Comparison of ENCODE assay signal across 20 cellular contexts in the genomic region with DNA sequence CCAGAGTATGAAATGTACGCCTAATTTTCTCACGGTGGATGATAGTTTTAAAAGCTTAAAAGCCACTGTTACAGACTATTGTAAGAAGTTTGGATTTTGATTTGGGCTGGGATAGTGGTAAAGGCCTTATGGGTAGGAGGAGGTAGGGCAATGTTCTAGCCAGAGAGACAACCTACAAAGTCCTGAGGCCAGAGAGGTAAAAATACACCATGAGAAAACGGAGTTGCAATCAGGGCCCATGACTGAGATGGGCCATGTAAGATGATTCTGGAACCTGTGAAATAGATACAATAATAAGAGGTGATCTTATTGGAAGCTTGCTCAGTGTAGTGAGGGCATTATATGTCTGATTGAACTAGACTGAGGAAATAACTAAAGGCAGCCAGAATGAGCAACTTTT.
DNase-seq lines count a peak whose midpoint lies in the region; ATAC-seq and TF ChIP-seq lines count a peak whose summit lies in the region.
"Had no signal": no experiment of that assay in that cellular context is flagged by ENCODE, and none has a peak within 500 bp of the region (broad histone marks: within the 10 kb centered on the region; RNA-seq: fewer than 3 reads in every experiment).

No MANE protein-coding gene starts in this region.

- peak overlapping the region; percentile 21 for H3K9ac ChIP-seq in smooth muscle cell (ENCODE audit: low read depth)
- H3K9ac ChIP-seq: parathyroid adenoma had no signal

- H3K4me1 ChIP-seq in gastroesophageal sphincter (peaks cover 0 to 24% (median 0%) of the 10 kb centered on the region in 3 donors), smooth muscle cell (ENCODE audit: low read depth) (peaks cover 18% of the 10 kb centered on the region)
- H3K4me1 ChIP-seq: parathyroid adenoma had no signal

- ATAC-seq in activated naive CD4-positive, alpha-beta T cell treated with anti-CD3 and anti-CD28 coated beads, Interleukin-2, amount 50 U/mL, for 72 hours: no peak
- ATAC-seq in SK-N-SH treated with all-trans-retinoic acid at 6 μM for 48 hours: peak; percentile 27; the same call in 2 of the 3 replicates
- ATAC-seq in gastroesophageal sphincter: no peak

- peak overlapping the region in 3 of 4 donors; percentile 8 to 46 (median 36) for H3K27ac ChIP-seq in gastroesophageal sphincter
- peak overlapping the region; percentile 90 for H3K27ac ChIP-seq in smooth muscle cell (ENCODE audit: low read depth)
- H3K27ac ChIP-seq: parathyroid adenoma had no signal

- no peaks in the 10 kb centered on the region for H3K9me3 Mint-ChIP-seq in activated naive CD4-positive, alpha-beta T cell treated with anti-CD3 and anti-CD28 coated beads, Interleukin-2, amount 50 U/mL, for 72 hours
- H3K9me3 Mint-ChIP-seq: HFFc6 had no signal

- TF ChIP-seq CTCF in gastroesophageal sphincter (IDR thresholded peaks at IDR 0.05): no peak
- no peak for TF ChIP-seq CTCF in smooth muscle cell (IDR thresholded peaks at IDR 0.05; ENCODE audit: borderline replicate concordance, insufficient read depth, poor library complexity, severe bottlenecking)

- no peaks in the 10 kb centered on the region for H4K20me1 ChIP-seq in smooth muscle cell (ENCODE audit: low read depth)

- no peak overlapping the region for H2AFZ ChIP-seq in smooth muscle cell (ENCODE audit: low read depth)
- H2AFZ ChIP-seq: parathyroid adenoma had no signal

- peaks cover 0 to 13% of the 10 kb centered on the region in 2 donors for H3K36me3 Mint-ChIP-seq in activated naive CD4-positive, alpha-beta T cell treated with anti-CD3 and anti-CD28 coated beads, Interleukin-2, amount 50 U/mL, for 72 hours
- H3K36me3 Mint-ChIP-seq: natural killer cell treated with Interleukin-12 subunit alpha and Interleukin-12 subunit beta and Interleukin-15 and Interleukin-18, amount 100 ng/mL, for 72 hours had no signal

- no peak for TF ChIP-seq EP300 in gastroesophageal sphincter (IDR thresholded peaks at IDR 0.05)

- no peak for TF ChIP-seq POLR2A in gastroesophageal sphincter (IDR thresholded peaks at IDR 0.05)

- H3F3A ChIP-seq in smooth muscle cell (ENCODE audit: low read depth): peaks cover 10% of the 10 kb centered on the region

- H3K9me3 ChIP-seq in gastroesophageal sphincter (no peaks in the 10 kb centered on the region), smooth muscle cell (replicated peaks; ENCODE audit: low read depth) (no peaks in the 10 kb centered on the region)
- H3K9me3 ChIP-seq: BE2C, tibial artery had no signal

- H3K27ac Mint-ChIP-seq in activated naive CD4-positive, alpha-beta T cell treated with anti-CD3 and anti-CD28 coated beads, Interleukin-2, amount 50 U/mL, for 72 hours: peak overlapping the region; percentile 12 to 36
- H3K27ac Mint-ChIP-seq: HFFc6; natural killer cell treated with Interleukin-12 subunit alpha and Interleukin-12 subunit beta and Interleukin-15 and Interleukin-18, amount 100 ng/mL, for 72 hours had no signal

- H3K4me3 ChIP-seq in gastroesophageal sphincter (no peak overlapping the region), smooth muscle cell (no peak overlapping the region)
- H3K4me3 ChIP-seq: tibial artery had no signal

- H3K4me2 ChIP-seq in smooth muscle cell: no peak overlapping the region

- WGBS in gastroesophageal sphincter (ENCODE audit: low coverage in 1 of 2), 2 donors: 82 to 92% methylated on average over 3 of the region's 3 CpGs
- 99% methylated on average over 3 of the region's 3 CpGs for WGBS in smooth muscle cell (ENCODE audit: low lambda C conversion rate)

- H3K36me3 ChIP-seq in gastroesophageal sphincter (no peaks in the 10 kb centered on the region), smooth muscle cell (ENCODE audit: low read depth) (no peaks in the 10 kb centered on the region)
- H3K36me3 ChIP-seq: BE2C, tibial artery had no signal

- peaks cover 10% of the 10 kb centered on the region for H3K79me2 ChIP-seq in smooth muscle cell (ENCODE audit: low read depth)
- H3K79me2 ChIP-seq: parathyroid adenoma had no signal

- DNase-seq in activated naive CD4-positive, alpha-beta T cell treated with anti-CD3 and anti-CD28 coated beads, Interleukin-2, amount 50 U/mL, for 72 hours (ENCODE audit: low spot score in 2 of 2): no peak
- no peak for DNase-seq in activated naive CD4-positive, alpha-beta T cell treated with Interleukin-2 at 50 U/mL for 16 hours
- DNase-seq in smooth muscle cell (lab: John Stamatoyannopoulos, UW; ENCODE audit: unreplicated experiment) (no peak), NCI-H1092 (lab: John Stamatoyannopoulos, UW) (no peak), dermis blood vessel endothelial cell (no peak), NCI-H2227 (lab: John Stamatoyannopoulos, UW; ENCODE audit: unreplicated experiment) (no peak)
- DNase-seq: activated CD4-positive, CD25-positive, alpha-beta regulatory T cell treated with anti-CD3 and anti-CD28 coated beads, Interleukin-2, amount 50 U/mL, for 72 hours; activated naive CD4-positive, alpha-beta T cell treated with anti-CD3 and anti-CD28 coated beads, Interleukin-2, amount 50 U/mL, for 16 hours; glutamatergic neuron; Karpas-422; NCI-H187 treated with DMSO at 0.1 percent for 48 hours; NCI-H2227 treated with DMSO at 0.1 percent for 48 hours; stimulated activated naive CD4-positive, alpha-beta T cell; tibial artery had no signal

- no peaks in the 10 kb centered on the region for H3K27me3 ChIP-seq in gastroesophageal sphincter
- no peaks in the 10 kb centered on the region for H3K27me3 ChIP-seq in smooth muscle cell (ENCODE audit: low read depth)
- H3K27me3 ChIP-seq: BE2C, tibial artery had no signal

TF ChIP-seq in SK-N-SH treated with all-trans-retinoic acid at 6 μM for 48 hours, 23 proteins besides CTCF, POLR2A, EP300 and RAD21:
- TF ChIP-seq, protein P1, sequence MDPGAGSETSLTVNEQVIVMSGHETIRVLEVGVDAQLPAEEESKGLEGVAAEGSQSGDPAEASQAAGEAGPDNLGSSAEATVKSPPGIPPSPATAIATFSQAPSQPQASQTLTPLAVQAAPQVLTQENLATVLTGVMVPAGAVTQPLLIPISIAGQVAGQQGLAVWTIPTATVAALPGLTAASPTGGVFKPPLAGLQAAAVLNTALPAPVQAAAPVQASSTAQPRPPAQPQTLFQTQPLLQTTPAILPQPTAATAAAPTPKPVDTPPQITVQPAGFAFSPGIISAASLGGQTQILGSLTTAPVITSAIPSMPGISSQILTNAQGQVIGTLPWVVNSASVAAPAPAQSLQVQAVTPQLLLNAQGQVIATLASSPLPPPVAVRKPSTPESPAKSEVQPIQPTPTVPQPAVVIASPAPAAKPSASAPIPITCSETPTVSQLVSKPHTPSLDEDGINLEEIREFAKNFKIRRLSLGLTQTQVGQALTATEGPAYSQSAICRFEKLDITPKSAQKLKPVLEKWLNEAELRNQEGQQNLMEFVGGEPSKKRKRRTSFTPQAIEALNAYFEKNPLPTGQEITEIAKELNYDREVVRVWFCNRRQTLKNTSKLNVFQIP (CRISPR knock-in tag; IDR thresholded peaks at IDR 0.05; ENCODE audit: borderline replicate concordance, low read depth): no peak
- no peak for TF ChIP-seq ZFP3 (CRISPR knock-in tag; IDR thresholded peaks at IDR 0.05)
- no peak for TF ChIP-seq ZC3H10 (CRISPR knock-in tag; IDR thresholded peaks at IDR 0.05)
- TF ChIP-seq ZFP30 (CRISPR knock-in tag; IDR thresholded peaks at IDR 0.05): no peak
- TF ChIP-seq CSDC2 (CRISPR knock-in tag; IDR thresholded peaks at IDR 0.05): no peak
- TF ChIP-seq TOX (CRISPR knock-in tag; IDR thresholded peaks at IDR 0.05; ENCODE audit: borderline replicate concordance): no peak
- no peak for TF ChIP-seq PPARA (CRISPR knock-in tag; IDR thresholded peaks at IDR 0.05; ENCODE audit: borderline replicate concordance)
- TF ChIP-seq ESRRG (CRISPR knock-in tag; IDR thresholded peaks at IDR 0.05): no peak
- no peak for TF ChIP-seq TCF4 (CRISPR knock-in tag; IDR thresholded peaks at IDR 0.05; ENCODE audit: borderline replicate concordance)
- TF ChIP-seq ZNF8 (CRISPR knock-in tag; IDR thresholded peaks at IDR 0.05): no peak
- TF ChIP-seq, protein P2, sequence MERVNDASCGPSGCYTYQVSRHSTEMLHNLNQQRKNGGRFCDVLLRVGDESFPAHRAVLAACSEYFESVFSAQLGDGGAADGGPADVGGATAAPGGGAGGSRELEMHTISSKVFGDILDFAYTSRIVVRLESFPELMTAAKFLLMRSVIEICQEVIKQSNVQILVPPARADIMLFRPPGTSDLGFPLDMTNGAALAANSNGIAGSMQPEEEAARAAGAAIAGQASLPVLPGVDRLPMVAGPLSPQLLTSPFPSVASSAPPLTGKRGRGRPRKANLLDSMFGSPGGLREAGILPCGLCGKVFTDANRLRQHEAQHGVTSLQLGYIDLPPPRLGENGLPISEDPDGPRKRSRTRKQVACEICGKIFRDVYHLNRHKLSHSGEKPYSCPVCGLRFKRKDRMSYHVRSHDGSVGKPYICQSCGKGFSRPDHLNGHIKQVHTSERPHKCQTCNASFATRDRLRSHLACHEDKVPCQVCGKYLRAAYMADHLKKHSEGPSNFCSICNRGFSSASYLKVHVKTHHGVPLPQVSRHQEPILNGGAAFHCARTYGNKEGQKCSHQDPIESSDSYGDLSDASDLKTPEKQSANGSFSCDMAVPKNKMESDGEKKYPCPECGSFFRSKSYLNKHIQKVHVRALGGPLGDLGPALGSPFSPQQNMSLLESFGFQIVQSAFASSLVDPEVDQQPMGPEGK (CRISPR knock-in tag; IDR thresholded peaks at IDR 0.05; ENCODE audit: borderline replicate concordance): no peak
- TF ChIP-seq ARNTL (CRISPR knock-in tag; IDR thresholded peaks at IDR 0.05; ENCODE audit: borderline replicate concordance, low read depth): no peak
